In genomic region chr15:67853454-67853853, GRCh38 we compare ENCODE assay signal across 24 cellular contexts. TPM values are rescaled to one million over a fixed set of nuclear protein-coding genes. Genes with fewer than 3 reads are reported as not detected.
"Had no signal": no experiment of that assay in that cellular context is flagged by ENCODE, and none has a peak within 500 bp of the region (broad histone marks: within the 10 kb centered on the region; RNA-seq: fewer than 3 reads in every experiment).

No MANE protein-coding gene starts in this region.

- DNase-seq: activated CD4-positive, alpha-beta memory T cell treated with anti-CD3 and anti-CD28 coated beads, Interleukin-2, amount 10 ng/mL, durations not matched to agents 7 days and 5 days; activated CD4-positive, alpha-beta T cell treated with anti-CD3 and anti-CD28 coated beads for 4 hours; activated effector memory CD4-positive, alpha-beta T cell treated with Interleukin-2 at 50 U/mL for 16 hours; activated T-cell treated with anti-CD3 and anti-CD28 coated beads, Interleukin-2, amount 50 U/mL, for 4 hours; colonic mucosa; endodermal cell; foreskin melanocyte; left lung; mammary epithelial cell; stimulated activated naive CD8-positive, alpha-beta T cell treated with anti-CD3 and anti-CD28 coated beads, Interleukin-15, Interleukin-2, amounts not matched to agents 100 U/mL and 50 U/mL, for 24 hours; substantia nigra; T-helper 2 cell had no signal

- H3K27me3 ChIP-seq: ascending aorta, colonic mucosa, left lung, right atrium auricular region, tibial nerve had no signal

- ATAC-seq: activated T-cell treated with anti-CD3 and anti-CD28 coated beads, Interleukin-2, amount 50 U/mL, for 4 hours; left lung; stimulated activated naive CD8-positive, alpha-beta T cell treated with anti-CD3 and anti-CD28 coated beads, Interleukin-15, Interleukin-2, amounts not matched to agents 100 U/mL and 50 U/mL, for 24 hours had no signal

- H3K4me3 Mint-ChIP-seq: activated CD4-positive, alpha-beta memory T cell treated with anti-CD3 and anti-CD28 coated beads, Interleukin-2, amount 10 ng/mL, durations not matched to agents 7 days and 5 days; activated naive CD4-positive, alpha-beta T cell treated with anti-CD3 and anti-CD28 coated beads, Interleukin-2, amount 50 U/mL, for 24 hours; activated T-cell treated with anti-CD3 and anti-CD28 coated beads, Interleukin-2, amount 50 U/mL, for 4 hours; central memory CD8-positive, alpha-beta T cell; endodermal cell; neural crest cell had no signal

- H3K4me1 ChIP-seq: ascending aorta, colonic mucosa, prostate gland, right atrium auricular region had no signal

- H3K27ac Mint-ChIP-seq: activated CD4-positive, alpha-beta memory T cell treated with anti-CD3 and anti-CD28 coated beads, Interleukin-2, amount 10 ng/mL, durations not matched to agents 7 days and 5 days; activated naive CD4-positive, alpha-beta T cell treated with anti-CD3 and anti-CD28 coated beads, Interleukin-2, amount 50 U/mL, for 24 hours; endodermal cell had no signal

- H3K27ac ChIP-seq: ascending aorta, colonic mucosa, epithelial cell of prostate, left lung, prostate gland, right atrium auricular region, tibial nerve had no signal

- H3K4me1 Mint-ChIP-seq: central memory CD8-positive, alpha-beta T cell had no signal

- H3K4me3 ChIP-seq: ascending aorta, colonic mucosa, left lung, prostate gland, right atrium auricular region, tibial nerve had no signal

- H3K9me3 Mint-ChIP-seq: activated CD4-positive, alpha-beta memory T cell treated with anti-CD3 and anti-CD28 coated beads, Interleukin-2, amount 10 ng/mL, durations not matched to agents 7 days and 5 days; activated naive CD4-positive, alpha-beta T cell treated with anti-CD3 and anti-CD28 coated beads, Interleukin-2, amount 50 U/mL, for 24 hours; activated T-cell treated with anti-CD3 and anti-CD28 coated beads, Interleukin-2, amount 50 U/mL, for 4 hours; central memory CD8-positive, alpha-beta T cell; neural crest cell had no signal

- H3K9me3 ChIP-seq: ascending aorta, colonic mucosa, left lung, prostate gland, right atrium auricular region, tibial nerve had no signal

- H3K36me3 ChIP-seq: ascending aorta, colonic mucosa, left lung, prostate gland, right atrium auricular region, tibial nerve had no signal

RNA-seq across cellular contexts. Expression of gene RNU6-1, which starts 13.6 kb away (rescaled TPM):
- total RNA-seq: activated CD4-positive, alpha-beta memory T cell treated with anti-CD3 and anti-CD28 coated beads, Interleukin-2, amount 10 ng/mL, durations not matched to agents 7 days and 5 days; activated T-cell treated with anti-CD3 and anti-CD28 coated beads, Interleukin-2, amount 50 U/mL, for 4 hours; ascending aorta; colonic mucosa; endodermal cell; kidney epithelial cell; left lung; mammary epithelial cell; myocyte; neural crest cell; osteocyte; prostate gland; right atrium auricular region; skeletal muscle tissue; tibial nerve had no signal

RNA-seq across cellular contexts. Expression of gene SKOR1, which starts 28.1 kb away (rescaled TPM):
- total RNA-seq: ascending aorta, kidney epithelial cell had no signal
